In the genomic region with DNA sequence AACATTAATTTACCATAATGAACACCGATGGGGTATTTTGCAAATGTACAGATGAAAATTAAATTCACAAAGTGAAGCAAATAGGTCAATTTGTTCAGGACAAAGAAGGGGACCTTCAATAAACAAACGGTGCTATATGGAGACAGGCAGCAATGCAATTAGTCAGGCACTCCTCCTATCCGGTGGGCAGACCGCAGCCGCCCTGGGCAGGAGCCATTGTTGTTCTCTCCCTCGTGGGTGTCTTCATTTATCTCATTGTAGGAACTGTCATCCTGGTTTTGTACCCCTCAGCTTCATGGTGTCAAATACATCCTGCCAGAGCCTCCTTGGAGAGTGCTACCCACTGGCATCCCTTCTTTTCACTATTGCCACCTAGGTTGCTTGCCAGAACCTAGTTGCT, we compare ENCODE assay signal across 17 cellular contexts.
DNase-seq lines count a peak whose midpoint lies in the region; ATAC-seq and TF ChIP-seq lines count a peak whose summit lies in the region.
"Had no signal": no experiment of that assay in that cellular context is flagged by ENCODE, and none has a peak within 500 bp of the region (broad histone marks: within the 10 kb centered on the region; RNA-seq: fewer than 3 reads in every experiment).

No MANE protein-coding gene starts in this region.

- intact Hi-C loops in MCF 10A (cut with micrococcal nuclease), result no loop called here

- no TSS peak for BruUV-seq in MCF 10A (replicated peaks; lab: Mats Ljungman, UMichigan)

- no peaks in the 10 kb centered on the region for H3K36me3 Mint-ChIP-seq in MCF 10A (ENCODE audit: insufficient read depth, unreplicated experiment)
- H3K36me3 Mint-ChIP-seq: CD4-positive, CD25-positive, alpha-beta regulatory T cell; CD8-positive, alpha-beta T cell had no signal

- CTCF ChIA-PET in MCF 10A (lab: Yijun Ruan, JAX), result interaction anchor here (0.5 kb wide), 1 partner anchor 293 kb away, joined by 3 read pairs; no protein-coding TSS in a partner anchor

- H3K4me3 Mint-ChIP-seq in MCF 10A (ENCODE audit: unreplicated experiment), result no peak overlapping the region
- H3K4me3 Mint-ChIP-seq: B cell; CD4-positive, CD25-positive, alpha-beta regulatory T cell; CD8-positive, alpha-beta T cell; H9 had no signal

- H3K27me3 Mint-ChIP-seq in MCF 10A (ENCODE audit: insufficient read depth, unreplicated experiment), result no peaks in the 10 kb centered on the region
- H3K27me3 Mint-ChIP-seq: B cell; CD4-positive, CD25-positive, alpha-beta regulatory T cell had no signal

- no peaks in the 10 kb centered on the region for H3K4me1 Mint-ChIP-seq in MCF 10A (ENCODE audit: insufficient read depth, unreplicated experiment)
- H3K4me1 Mint-ChIP-seq: B cell; CD4-positive, CD25-positive, alpha-beta regulatory T cell had no signal

- no peak for TF ChIP-seq CTCF in MCF 10A (IDR thresholded peaks at IDR 0.05; ENCODE audit: unreplicated experiment)

- no peak for ATAC-seq in GM18870 (IDR thresholded peaks at IDR 0.05; ENCODE audit: unreplicated experiment)
- no peak for ATAC-seq in GM21576 (IDR thresholded peaks at IDR 0.05; ENCODE audit: unreplicated experiment)
- ATAC-seq: CD8-positive, alpha-beta T cell; HCT116 had no signal

- H3K27ac Mint-ChIP-seq in MCF 10A (ENCODE audit: low read depth, unreplicated experiment), result no peak overlapping the region
- H3K27ac Mint-ChIP-seq: B cell; CD4-positive, CD25-positive, alpha-beta regulatory T cell; CD8-positive, alpha-beta T cell; H9 had no signal

- DNase-seq in NCI-H748 (lab: John Stamatoyannopoulos, UW; ENCODE audit: unreplicated experiment) (peak; percentile 0), NCI-H748 treated with DMSO at 0.1 percent for 48 hours (lab: John Stamatoyannopoulos, UW) (no peak), RPMI7951 (ENCODE audit: low read depth) (peak; percentile 63), astrocyte of the hippocampus (ENCODE audit: low read depth, low spot score) (peak; percentile 17), retina (peak; percentile 59), MCF 10A (ENCODE audit: unreplicated experiment) (no peak)
- DNase-seq: Caco-2; CD4-positive, CD25-positive, alpha-beta regulatory T cell; CD8-positive, alpha-beta T cell; DMS79; GF-D8; GM23248; H9 had no signal

- no peaks in the 10 kb centered on the region for H3K9me3 Mint-ChIP-seq in MCF 10A (ENCODE audit: unreplicated experiment)
- H3K9me3 Mint-ChIP-seq: CD8-positive, alpha-beta T cell; H9 had no signal

- POLR2A ChIA-PET in MCF 10A (lab: Yijun Ruan, JAX), result no interaction called here

Comparison
In these comparisons a context has a peak if more than half of its experiments do, and no peak if none do; other contexts are left out.
1. DNase-seq: peak in NCI-H748 (single experiment), RPMI7951 (single experiment), astrocyte of the hippocampus (single experiment) and retina (single experiment); none in NCI-H748 treated with DMSO at 0.1 percent for 48 hours (single experiment) and MCF 10A (single experiment).